8 cellular contexts compared by ENCODE assay signal in genomic region chr14:33938131-33938949, GRCh38. TPM values are rescaled to one million over a fixed set of nuclear protein-coding genes. Genes with fewer than 3 reads are reported as not detected.
DNase-seq lines count a peak whose midpoint lies in the region; ATAC-seq and TF ChIP-seq lines count a peak whose summit lies in the region.

No MANE protein-coding gene starts in this region.

- no peaks in the 10 kb centered on the region for H3K9me3 Mint-ChIP-seq in nephron
- no peaks in the 10 kb centered on the region for H3K9me3 Mint-ChIP-seq in activated T-cell treated with anti-CD3 and anti-CD28 coated beads, Interleukin-2, amount 50 U/mL, for 72 hours

- no peaks in the 10 kb centered on the region for H3K27me3 Mint-ChIP-seq in nephron (ENCODE audit: low read depth)
- H3K27me3 Mint-ChIP-seq in activated T-cell treated with anti-CD3 and anti-CD28 coated beads, Interleukin-2, amount 50 U/mL, for 72 hours (ENCODE audit: low read depth) = peaks cover 6% of the 10 kb centered on the region

- peak overlapping the region; percentile 47 to 63 (median 57) for H3K4me3 Mint-ChIP-seq in nephron
- H3K4me3 Mint-ChIP-seq in activated T-cell treated with anti-CD3 and anti-CD28 coated beads, Interleukin-2, amount 50 U/mL, for 72 hours = no peak overlapping the region

- H3K27ac Mint-ChIP-seq in nephron = peak overlapping the region; percentile 59 to 76 (median 67)
- H3K27ac Mint-ChIP-seq in activated T-cell treated with anti-CD3 and anti-CD28 coated beads, Interleukin-2, amount 50 U/mL, for 72 hours = no peak overlapping the region

- peak overlapping the region; percentile 29 for H3K27ac ChIP-seq in epithelial cell of prostate

- peaks cover 86% of the 10 kb centered on the region for H3K4me1 Mint-ChIP-seq in nephron
- no peaks in the 10 kb centered on the region for H3K4me1 Mint-ChIP-seq in activated T-cell treated with anti-CD3 and anti-CD28 coated beads, Interleukin-2, amount 50 U/mL, for 72 hours (ENCODE audit: low read depth)

- DNase-seq in NCI-H82 treated with DMSO at 0.1 percent for 48 hours (lab: John Stamatoyannopoulos, UW; ENCODE audit: unreplicated experiment) (peak; percentile 18), epithelial cell of prostate (ENCODE audit: low read depth, low spot score) (peak; percentile 12)
- no peak for DNase-seq in activated CD8-positive, alpha-beta memory T cell treated with anti-CD3 and anti-CD28 coated beads, Interleukin-2, amount 50 U/mL, for 4 hours
- no peak for DNase-seq in activated T-cell treated with anti-CD3 and anti-CD28 coated beads, Interleukin-2, amount 50 U/mL, for 72 hours
- no peak for DNase-seq in stimulated activated CD4-positive, alpha-beta T cell treated with anti-CD3 and anti-CD28 coated beads, Interleukin-12 subunit alpha, Interleukin-12 subunit beta, amount 100 ng/mL, for 4 hours

- H3K36me3 Mint-ChIP-seq in nephron (ENCODE audit: low read depth) = no peaks in the 10 kb centered on the region
- H3K36me3 Mint-ChIP-seq in activated T-cell treated with anti-CD3 and anti-CD28 coated beads, Interleukin-2, amount 50 U/mL, for 72 hours (ENCODE audit: insufficient read depth in 2 of 2) = no peaks in the 10 kb centered on the region

- ATAC-seq in HG02885 (IDR thresholded peaks at IDR 0.05; ENCODE audit: poor library complexity, unreplicated experiment) (peak; percentile 46), GM21515 (IDR thresholded peaks at IDR 0.05; ENCODE audit: unreplicated experiment) (no peak)
- ATAC-seq in activated T-cell treated with anti-CD3 and anti-CD28 coated beads, Interleukin-2, amount 50 U/mL, for 72 hours (replicated peaks in 1 of 2) = no peak

- TF ChIP-seq CTCF in nephron (IDR thresholded peaks at IDR 0.05; ENCODE audit: unreplicated experiment in 3 of 3) = no peak

RNA-seq across cellular contexts. Expression of gene EGLN3, which starts 12.5 kb away (rescaled TPM):
- total RNA-seq in activated T-cell treated with anti-CD3 and anti-CD28 coated beads, Interleukin-2, amount 50 U/mL, for 72 hours = 1 to 10 TPM; 2.6 to 8.2 TPM

Comparison
In these comparisons a context has a peak if more than half of its experiments do, and no peak if none do; other contexts are left out.
1. DNase-seq: peak in NCI-H82 treated with DMSO at 0.1 percent for 48 hours (single experiment) and epithelial cell of prostate (single experiment); none in activated CD8-positive, alpha-beta memory T cell treated with anti-CD3 and anti-CD28 coated beads, Interleukin-2, amount 50 U/mL, for 4 hours (single experiment), activated T-cell treated with anti-CD3 and anti-CD28 coated beads, Interleukin-2, amount 50 U/mL, for 72 hours (0 of 2) and stimulated activated CD4-positive, alpha-beta T cell treated with anti-CD3 and anti-CD28 coated beads, Interleukin-12 subunit alpha, Interleukin-12 subunit beta, amount 100 ng/mL, for 4 hours (single experiment).
2. H3K4me3 Mint-ChIP-seq: peak in nephron (3 of 3); none in activated T-cell treated with anti-CD3 and anti-CD28 coated beads, Interleukin-2, amount 50 U/mL, for 72 hours (0 of 2).